Comparison of ENCODE assay signal across 18 cellular contexts in genomic region chr7:17971392-17971791, GRCh38. TPM values are rescaled to one million over a fixed set of nuclear protein-coding genes. Genes with fewer than 3 reads are reported as not detected.
DNase-seq lines count a peak whose midpoint lies in the region; TF ChIP-seq lines count a peak whose summit lies in the region.
"Had no signal": no experiment of that assay in that cellular context is flagged by ENCODE, and none has a peak within 500 bp of the region (broad histone marks: within the 10 kb centered on the region; RNA-seq: fewer than 3 reads in every experiment).

No MANE protein-coding gene starts in this region.

- H3K27ac Mint-ChIP-seq in activated naive CD4-positive, alpha-beta T cell treated with anti-CD3 and anti-CD28 coated beads, Interleukin-2, amount 10 ng/mL, durations not matched to agents 7 days and 5 days: no peak overlapping the region
- no peak overlapping the region for H3K27ac Mint-ChIP-seq in Caco-2 (ENCODE audit: unreplicated experiment)
- H3K27ac Mint-ChIP-seq: memory B cell; stimulated activated memory B cell treated with anti-CD40 and anti-IgM and Interleukin-4, amounts not matched to agents 10 μg/mL and 1 μg/mL and 100 μg/mL, for 72 hours; T-helper 1 cell treated with Interleukin-12 subunit alpha and Interleukin-12 subunit beta and Interleukin-4 antibody, amounts not matched to agents 30 μg/mL and 1 μg/mL, for 36 hours had no signal

- H3K27ac ChIP-seq in AG04450 (ENCODE audit: low read depth, low read length): no peak overlapping the region
- no peak overlapping the region for H3K27ac ChIP-seq in RWPE1
- H3K27ac ChIP-seq: coronary artery, HL-60, parathyroid adenoma had no signal

- no peaks in the 10 kb centered on the region for H3K36me3 Mint-ChIP-seq in activated naive CD4-positive, alpha-beta T cell treated with anti-CD3 and anti-CD28 coated beads, Interleukin-2, amount 10 ng/mL, durations not matched to agents 7 days and 5 days
- no peaks in the 10 kb centered on the region for H3K36me3 Mint-ChIP-seq in Caco-2 (ENCODE audit: insufficient read depth, unreplicated experiment)
- H3K36me3 Mint-ChIP-seq: memory B cell; stimulated activated memory B cell treated with anti-CD40 and anti-IgM and Interleukin-4, amounts not matched to agents 10 μg/mL and 1 μg/mL and 100 μg/mL, for 72 hours had no signal

- POLR2A ChIA-PET in AG04450 (lab: Yijun Ruan, JAX) (no interaction called here), RWPE1 (lab: Yijun Ruan, JAX; ENCODE audit: low non-redundant PET) (no interaction called here), Caco-2 (lab: Charles Lee) (no interaction called here)

- H3K9me3 ChIP-seq in AG04450 (ENCODE audit: control insufficient read depth, insufficient read depth, low read length) (no peaks in the 10 kb centered on the region), Caco-2 (no peaks in the 10 kb centered on the region)

- CTCF ChIA-PET in AG04450 (lab: Charles Lee) (interaction anchor here (1.0 kb wide), 1 partner anchor 374 kb away, joined by 4 read pairs; no protein-coding TSS in a partner anchor), RWPE1 (lab: Yijun Ruan, JAX) (no interaction called here), Caco-2 (lab: Charles Lee) (no interaction called here)
- CTCF ChIA-PET in activated naive CD4-positive, alpha-beta T cell treated with anti-CD3 and anti-CD28 coated beads, Interleukin-2, amount 10 ng/mL, durations not matched to agents 7 days and 5 days (lab: Charles Lee): no interaction called here

- in situ Hi-C loops in G401 (cut with HindIII; ENCODE audit: low sequenced_read_pairs): no loop called here

- H3K4me3 Mint-ChIP-seq in activated naive CD4-positive, alpha-beta T cell treated with anti-CD3 and anti-CD28 coated beads, Interleukin-2, amount 10 ng/mL, durations not matched to agents 7 days and 5 days: no peak overlapping the region
- no peak overlapping the region for H3K4me3 Mint-ChIP-seq in Caco-2 (ENCODE audit: unreplicated experiment)
- H3K4me3 Mint-ChIP-seq: memory B cell; stimulated activated memory B cell treated with anti-CD40 and anti-IgM and Interleukin-4, amounts not matched to agents 10 μg/mL and 1 μg/mL and 100 μg/mL, for 72 hours; T-helper 1 cell treated with Interleukin-12 subunit alpha and Interleukin-12 subunit beta and Interleukin-4 antibody, amounts not matched to agents 30 μg/mL and 1 μg/mL, for 36 hours had no signal

- H3K27me3 Mint-ChIP-seq in activated naive CD4-positive, alpha-beta T cell treated with anti-CD3 and anti-CD28 coated beads, Interleukin-2, amount 10 ng/mL, durations not matched to agents 7 days and 5 days: peaks cover 1% of the 10 kb centered on the region
- H3K27me3 Mint-ChIP-seq in Caco-2 (ENCODE audit: insufficient read depth, unreplicated experiment): no peaks in the 10 kb centered on the region

- H3K4me3 ChIP-seq in AG04450 (ENCODE audit: low read depth, low read length) (no peak overlapping the region), fibroblast of pulmonary artery (replicated peaks; ENCODE audit: low read depth, low read length) (no peak overlapping the region), Caco-2 (ENCODE audit: low read depth, low read length) (no peak overlapping the region)
- H3K4me3 ChIP-seq: coronary artery had no signal

- H3K4me1 Mint-ChIP-seq in activated naive CD4-positive, alpha-beta T cell treated with anti-CD3 and anti-CD28 coated beads, Interleukin-2, amount 10 ng/mL, durations not matched to agents 7 days and 5 days: no peaks in the 10 kb centered on the region
- peaks cover 16% of the 10 kb centered on the region for H3K4me1 Mint-ChIP-seq in Caco-2 (ENCODE audit: low read depth, unreplicated experiment)
- H3K4me1 Mint-ChIP-seq: memory B cell; stimulated activated memory B cell treated with anti-CD40 and anti-IgM and Interleukin-4, amounts not matched to agents 10 μg/mL and 1 μg/mL and 100 μg/mL, for 72 hours had no signal

- H3K4me1 ChIP-seq in Caco-2: peaks cover 35% of the 10 kb centered on the region
- H3K4me1 ChIP-seq: parathyroid adenoma had no signal

- H3K27me3 ChIP-seq in AG04450 (ENCODE audit: control insufficient read depth, insufficient read depth, low read length) (no peaks in the 10 kb centered on the region), Caco-2 (replicated peaks; ENCODE audit: control insufficient read depth, insufficient read depth, low read length) (no peaks in the 10 kb centered on the region)

- intact Hi-C loops in Caco-2 (cut with micrococcal nuclease; ENCODE audit: unreplicated experiment): loop anchor here (1.0 kb wide), 1 partner anchor 350 kb away; no protein-coding TSS in a partner anchor

- DNase-seq in AG04450 (ENCODE audit: low read depth, low spot score): no peak
- peak; percentile 19 for DNase-seq in G401 (ENCODE audit: low spot score)
- DNase-seq in RWPE1 (ENCODE audit: low spot score): peak; percentile 15
- peak; percentile 55 for DNase-seq in fibroblast of pulmonary artery (ENCODE audit: low read depth)
- DNase-seq in SHP77 (lab: John Stamatoyannopoulos, UW): no peak
- no peak for DNase-seq in activated naive CD4-positive, alpha-beta T cell treated with anti-CD3 and anti-CD28 coated beads, Interleukin-2, amount 10 ng/mL, durations not matched to agents 7 days and 5 days
- no peak for DNase-seq in mucosa of gallbladder (ENCODE audit: low spot score)
- DNase-seq in Caco-2: no peak
- DNase-seq: activated CD4-positive, alpha-beta T cell treated with anti-CD3 and anti-CD28 coated beads, Interleukin-2, amount 50 U/mL, for 4 hours; glutamatergic neuron; NCI-H82; stimulated activated CD4-positive, alpha-beta T cell treated with anti-CD3 and anti-CD28 coated beads, Interleukin-1b, Interleukin-23, amount 100 ng/mL, for 48 hours had no signal

- no peaks in the 10 kb centered on the region for H3K9me3 Mint-ChIP-seq in activated naive CD4-positive, alpha-beta T cell treated with anti-CD3 and anti-CD28 coated beads, Interleukin-2, amount 10 ng/mL, durations not matched to agents 7 days and 5 days
- no peaks in the 10 kb centered on the region for H3K9me3 Mint-ChIP-seq in Caco-2 (ENCODE audit: unreplicated experiment)
- H3K9me3 Mint-ChIP-seq: memory B cell; stimulated activated memory B cell treated with anti-CD40 and anti-IgM and Interleukin-4, amounts not matched to agents 10 μg/mL and 1 μg/mL and 100 μg/mL, for 72 hours; T-helper 1 cell treated with Interleukin-12 subunit alpha and Interleukin-12 subunit beta and Interleukin-4 antibody, amounts not matched to agents 30 μg/mL and 1 μg/mL, for 36 hours had no signal

- no peaks in the 10 kb centered on the region for H3K36me3 ChIP-seq in Caco-2 (ENCODE audit: control insufficient read depth, insufficient read depth, low read length)

- TF ChIP-seq CTCF in AG04450 (IDR thresholded peaks at IDR 0.05; ENCODE audit: low read depth, low read length) (peak; percentile 23), RWPE1 (conservative IDR thresholded peaks at IDR 0.05; ENCODE audit: low read depth) (peak; percentile 36; the same call in 1 of the 2 replicates), fibroblast of pulmonary artery (IDR thresholded peaks at IDR 0.05; ENCODE audit: low read length, missing control alignments) (peak; percentile 25), Caco-2 (IDR thresholded peaks at IDR 0.05; ENCODE audit: insufficient read depth in 1 of 2, low read depth in 1 of 2, low read length in 1 of 2, severe bottlenecking in 1 of 2, unreplicated experiment in 1 of 2) (no peak)

- BruUV-seq in Caco-2 (replicated peaks; lab: Mats Ljungman, UMichigan): no TSS peak

RNA-seq across cellular contexts. Expression of gene SNX13, which starts 31.1 kb away (rescaled TPM):
- 18.5 and 28.3 TPM in 2 replicates for polyA plus RNA-seq in AG04450 (2011; rRNA removed)
- 13.2 and 28.6 TPM in 2 replicates for polyA minus RNA-seq in AG04450 (2011; rRNA and poly(A)+ RNA removed)
- total RNA-seq in G401 (2014; rRNA removed; shearing (Covaris generic)): 23.1 and 32.9 TPM in 2 replicates
- total RNA-seq in mucosa of gallbladder (52.3 TPM), Caco-2 (2022) (36.6 and 41.8 TPM in 2 replicates)

RNA-seq across cellular contexts. Expression of gene PRPS1L1, which starts 56.3 kb away (rescaled TPM):
- not detected in 2 replicates for polyA plus RNA-seq in AG04450 (2011; rRNA removed)
- polyA minus RNA-seq in AG04450 (2011; rRNA and poly(A)+ RNA removed): not detected in 2 replicates
- not detected in 2 replicates for total RNA-seq in G401 (2014; rRNA removed; shearing (Covaris generic))
- total RNA-seq in mucosa of gallbladder (not detected), Caco-2 (2022) (not detected in 2 replicates)

Comparison
In these comparisons a context has a peak if more than half of its experiments do, and no peak if none do; other contexts are left out.
1. DNase-seq: peak in G401 (single experiment), RWPE1 (single experiment) and fibroblast of pulmonary artery (single experiment); none in AG04450 (single experiment), SHP77 (0 of 2), activated naive CD4-positive, alpha-beta T cell treated with anti-CD3 and anti-CD28 coated beads, Interleukin-2, amount 10 ng/mL, durations not matched to agents 7 days and 5 days (single experiment), mucosa of gallbladder (single experiment) and Caco-2 (0 of 2).
2. CTCF ChIP-seq: peak in AG04450 (single experiment), RWPE1 (single experiment) and fibroblast of pulmonary artery (single experiment); none in Caco-2 (0 of 2).